ENCODE assay signal across 24 cellular contexts in the genomic region with DNA sequence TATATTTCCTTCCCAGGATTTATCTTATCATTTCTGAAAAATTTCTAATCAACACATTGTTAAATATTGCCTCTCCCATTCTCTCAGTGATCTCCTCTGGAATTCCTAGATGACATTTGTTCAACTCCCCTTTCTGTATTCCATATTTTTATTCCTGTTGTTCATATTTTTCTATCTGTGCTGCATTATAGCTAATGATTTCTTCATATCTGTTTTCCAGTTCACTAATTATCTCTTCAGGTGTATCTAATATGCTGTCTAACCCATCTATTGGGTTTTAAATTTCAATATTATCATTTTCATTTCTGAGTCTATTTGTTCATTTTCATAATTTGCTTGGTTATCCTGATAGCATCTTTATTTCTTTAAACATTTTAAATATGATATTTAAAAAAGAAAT.
"Had no signal": no experiment of that assay in that cellular context is flagged by ENCODE, and none has a peak within 500 bp of the region (broad histone marks: within the 10 kb centered on the region; RNA-seq: fewer than 3 reads in every experiment).

No MANE protein-coding gene starts in this region.

- ATAC-seq: naive thymus-derived CD4-positive, alpha-beta T cell; natural killer cell; psoas muscle; right cardiac atrium; right lobe of liver; stimulated activated effector memory CD8-positive, alpha-beta T cell treated with anti-CD3 and anti-CD28 coated beads, Interleukin-12 subunit alpha, Interleukin-12 subunit beta, amount 100 ng/mL, for 72 hours; stimulated activated naive B cell treated with anti-CD40 and anti-IgM and Interleukin-4, amounts not matched to agents 10 μg/mL and 1 μg/mL and 100 μg/mL, for 72 hours had no signal

- H3K36me3 ChIP-seq: neural progenitor cell, ovary, right lobe of liver, sigmoid colon, suprapubic skin, tibial artery, upper lobe of left lung, vagina had no signal

- H3K4me2 ChIP-seq: neural progenitor cell had no signal

- H3K4me3 ChIP-seq: neural progenitor cell, ovary, psoas muscle, right lobe of liver, sigmoid colon, suprapubic skin, testis, tibial artery, upper lobe of left lung, vagina had no signal

- H3K9ac ChIP-seq: neural progenitor cell, parathyroid adenoma had no signal

- H3K27ac ChIP-seq: neural progenitor cell, ovary, parathyroid adenoma, psoas muscle, right lobe of liver, sigmoid colon, suprapubic skin, testis, tibial artery, upper lobe of left lung, vagina had no signal

- H2AFZ ChIP-seq: neural progenitor cell, parathyroid adenoma had no signal

- H3K9me3 ChIP-seq: ovary, psoas muscle, right lobe of liver, sigmoid colon, suprapubic skin, testis, upper lobe of left lung, vagina had no signal

- H3K27me3 ChIP-seq: ovary, right lobe of liver, testis, upper lobe of left lung, vagina had no signal

- H3K4me1 ChIP-seq: parathyroid adenoma, psoas muscle, right lobe of liver, sigmoid colon, suprapubic skin, testis, tibial artery, upper lobe of left lung, vagina had no signal

- DNase-seq: naive thymus-derived CD4-positive, alpha-beta T cell; natural killer cell; occipital lobe; ovary; psoas muscle; right cardiac atrium; right lobe of liver; sigmoid colon; stimulated activated CD4-positive, alpha-beta T cell treated with anti-CD3 and anti-CD28 coated beads, Interleukin-15, amount 100 ng/mL, for 24 hours; stimulated activated CD4-positive, alpha-beta T cell treated with anti-CD3 and anti-CD28 coated beads, Interleukin-2, amount 100 ng/mL, for 24 hours; stimulated activated CD4-positive, alpha-beta T cell treated with anti-CD3 and anti-CD28 coated beads, Interleukin-2, amount 100 ng/mL, for 48 hours; stimulated activated CD4-positive, alpha-beta T cell treated with anti-CD3 and anti-CD28 coated beads, Interleukin-4, amount 100 ng/mL, for 24 hours; stimulated activated naive B cell treated with anti-CD40 and anti-IgM and Interleukin-4, amounts not matched to agents 10 μg/mL and 1 μg/mL and 100 μg/mL, for 72 hours; stimulated activated naive CD4-positive, alpha-beta T cell treated with Interleukin-2 at 50 U/mL for 16 hours; substantia nigra; testis; tibial artery; trophoblast cell; upper lobe of left lung had no signal

- H3K79me2 ChIP-seq: parathyroid adenoma had no signal
